In the genomic region with DNA sequence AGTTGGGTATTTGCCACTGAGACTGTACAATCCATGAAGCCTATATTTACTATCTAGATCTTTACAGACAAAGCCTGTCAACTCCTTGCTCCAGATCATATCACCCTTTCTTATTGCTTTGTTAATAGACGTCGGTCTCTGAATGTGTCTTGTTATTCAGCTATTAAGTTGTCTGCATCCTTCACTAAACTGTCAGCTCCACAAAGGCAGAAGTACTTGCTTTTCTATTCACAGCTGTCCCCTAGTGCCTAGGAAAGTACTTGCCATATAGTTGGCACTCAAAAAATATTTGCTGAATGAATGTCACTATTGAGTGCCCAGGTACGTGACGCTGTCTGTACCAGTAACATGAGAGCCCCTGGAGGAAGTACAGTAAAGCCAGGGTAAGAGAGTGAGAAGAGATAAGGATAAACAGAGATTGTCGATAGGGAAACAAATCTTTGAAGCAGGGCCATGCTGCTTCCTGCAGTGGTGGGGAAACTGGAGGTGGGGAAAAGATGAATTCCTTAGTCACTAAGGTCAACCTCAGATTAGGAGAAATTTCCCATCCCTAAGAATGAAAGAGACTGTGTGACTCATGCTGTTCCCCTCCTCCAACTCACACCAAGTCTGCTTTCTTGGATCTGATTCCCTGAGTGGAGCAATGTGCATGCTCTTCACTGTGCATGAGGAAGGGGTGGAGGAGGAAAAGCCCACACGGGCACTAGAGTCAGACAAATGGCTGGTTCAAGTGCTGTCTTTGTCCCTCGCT, we compare ENCODE assay signal across 7 cellular contexts. TPM values are rescaled to one million over a fixed set of nuclear protein-coding genes. Genes with fewer than 3 reads are reported as not detected.
DNase-seq lines count a peak whose midpoint lies in the region; ATAC-seq and TF ChIP-seq lines count a peak whose summit lies in the region.

No MANE protein-coding gene starts in this region.

- H3K9me3 ChIP-seq in right lobe of liver = no peaks in the 10 kb centered on the region
- H3K9me3 ChIP-seq in thyroid gland = no peaks in the 10 kb centered on the region

- H3K36me3 ChIP-seq in right lobe of liver (no peaks in the 10 kb centered on the region), thyroid gland (no peaks in the 10 kb centered on the region)

- H3K4me1 ChIP-seq in right lobe of liver (no peaks in the 10 kb centered on the region), thyroid gland (peaks cover 57 to 66% of the 10 kb centered on the region in 2 donors)

- TF ChIP-seq POLR2A in right lobe of liver (IDR thresholded peaks at IDR 0.05) (no peak), thyroid gland (IDR thresholded peaks at IDR 0.05) (no peak)

- H3K4me3 ChIP-seq in choroid plexus epithelial cell (ENCODE audit: low read depth, low read length) (no peak overlapping the region), right lobe of liver (no peak overlapping the region), thyroid gland (replicated peaks in 1 of 3) (no peak overlapping the region)

- peak; percentile 94 for DNase-seq in LHCN-M2 (ENCODE audit: low read depth)
- DNase-seq in choroid plexus epithelial cell (ENCODE audit: low read depth) = peak; percentile 80
- no peak for DNase-seq in right lobe of liver
- DNase-seq in thyroid gland = peak; percentile 68 to 73
- DNase-seq in KG1 (lab: John Stamatoyannopoulos, UW) = no peak
- DNase-seq in NCI-H748 treated with DMSO at 0.1 percent for 48 hours (lab: John Stamatoyannopoulos, UW) = no peak

- H3K27ac ChIP-seq in right lobe of liver (no peak overlapping the region), thyroid gland (peak overlapping the region; percentile 35 to 86 (median 85))

- WGBS in right lobe of liver (ENCODE audit: insufficient coverage, low coverage, low lambda C conversion rate, missing lambda C conversion rate) = 44% methylated on average over 6 of the region's 7 CpGs
- 29 to 31% methylated on average over 7 of the region's 7 CpGs for WGBS in thyroid gland, 2 donors

- peak; percentile 3 for TF ChIP-seq CTCF in choroid plexus epithelial cell (conservative IDR thresholded peaks at IDR 0.05; ENCODE audit: low read depth, low read length)
- no peak for TF ChIP-seq CTCF in right lobe of liver (IDR thresholded peaks at IDR 0.05)
- TF ChIP-seq CTCF in thyroid gland (IDR thresholded peaks at IDR 0.05) = no peak

- ATAC-seq in right lobe of liver = peak; percentile 29 to 72 (median 62)
- no peak for ATAC-seq in GM21619 (IDR thresholded peaks at IDR 0.05; ENCODE audit: unreplicated experiment)

- H3K27me3 ChIP-seq in right lobe of liver (no peaks in the 10 kb centered on the region), thyroid gland (no peaks in the 10 kb centered on the region)

- intact Hi-C loops in right lobe of liver (cut with DNase I) = no loop called here
- intact Hi-C loops in thyroid gland (cut with DNase I) = no loop called here

RNA-seq across cellular contexts. Expression of gene PRICKLE2, which starts 36.3 kb away (rescaled TPM):
- total RNA-seq in LHCN-M2 (2014; rRNA removed) = 12.0 and 12.1 TPM in 2 replicates
- polyA plus RNA-seq in LHCN-M2 (2012) = 1.8 TPM
- total RNA-seq in right lobe of liver = 1 to 10 TPM; 2.4 to 4.4 (median 3.3) TPM
- 10 to 100 TPM; 28.8 to 48.1 (median 38.5) TPM for total RNA-seq in thyroid gland

Comparison
In these comparisons a context has a peak if more than half of its experiments do, and no peak if none do; other contexts are left out.
1. DNase-seq: peak in LHCN-M2 (single experiment), choroid plexus epithelial cell (single experiment) and thyroid gland (2 of 2); none in right lobe of liver (0 of 3), KG1 (single experiment) and NCI-H748 treated with DMSO at 0.1 percent for 48 hours (single experiment).
2. H3K27ac ChIP-seq: peak in thyroid gland (3 of 3); none in right lobe of liver (0 of 3).